Comparison of ENCODE assay signal across 2 cellular contexts in genomic region chr20:21141825-21142224, GRCh38.
A peak's percentile ranks its signal among the peaks of the same experiment; 100 is the strongest.
TF ChIP-seq lines count a peak whose summit lies in the region.

No MANE protein-coding gene starts in this region.

TF ChIP-seq in HEK293, 187 proteins besides CTCF, POLR2A, EP300 and RAD21 (continued from another document):
- TF ChIP-seq ZNF398 (tag by site-specific recombination; IDR thresholded peaks at IDR 0.05), result peak; percentile 18; the same call in 1 of the 2 replicates
- TF ChIP-seq EGR2 (tag by site-specific recombination; IDR thresholded peaks at IDR 0.05; ENCODE audit: low read depth), result peak; percentile 60
- TF ChIP-seq ZNF311 (tag by site-specific recombination; IDR thresholded peaks at IDR 0.05; ENCODE audit: borderline replicate concordance), result no peak
- TF ChIP-seq, protein P1, sequence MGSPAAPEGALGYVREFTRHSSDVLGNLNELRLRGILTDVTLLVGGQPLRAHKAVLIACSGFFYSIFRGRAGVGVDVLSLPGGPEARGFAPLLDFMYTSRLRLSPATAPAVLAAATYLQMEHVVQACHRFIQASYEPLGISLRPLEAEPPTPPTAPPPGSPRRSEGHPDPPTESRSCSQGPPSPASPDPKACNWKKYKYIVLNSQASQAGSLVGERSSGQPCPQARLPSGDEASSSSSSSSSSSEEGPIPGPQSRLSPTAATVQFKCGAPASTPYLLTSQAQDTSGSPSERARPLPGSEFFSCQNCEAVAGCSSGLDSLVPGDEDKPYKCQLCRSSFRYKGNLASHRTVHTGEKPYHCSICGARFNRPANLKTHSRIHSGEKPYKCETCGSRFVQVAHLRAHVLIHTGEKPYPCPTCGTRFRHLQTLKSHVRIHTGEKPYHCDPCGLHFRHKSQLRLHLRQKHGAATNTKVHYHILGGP (tag by site-specific recombination; IDR thresholded peaks at IDR 0.05), result no peak

TF ChIP-seq in SK-N-SH, 30 proteins besides CTCF, POLR2A, EP300 and RAD21 (continued from another document):
- TF ChIP-seq ZBTB33 (IDR thresholded peaks at IDR 0.05; ENCODE audit: borderline replicate concordance, low read depth), result no peak
- no peak for TF ChIP-seq SMC3 (IDR thresholded peaks at IDR 0.05; ENCODE audit: low read depth, low read length)
- no peak for TF ChIP-seq EZH2phosphoT487 (IDR thresholded peaks at IDR 0.05; ENCODE audit: borderline replicate concordance, low read depth)
- TF ChIP-seq RCOR1 (IDR thresholded peaks at IDR 0.05; ENCODE audit: low read length), result no peak
